Comparison of ENCODE assay signal across 17 cellular contexts in the genomic region with DNA sequence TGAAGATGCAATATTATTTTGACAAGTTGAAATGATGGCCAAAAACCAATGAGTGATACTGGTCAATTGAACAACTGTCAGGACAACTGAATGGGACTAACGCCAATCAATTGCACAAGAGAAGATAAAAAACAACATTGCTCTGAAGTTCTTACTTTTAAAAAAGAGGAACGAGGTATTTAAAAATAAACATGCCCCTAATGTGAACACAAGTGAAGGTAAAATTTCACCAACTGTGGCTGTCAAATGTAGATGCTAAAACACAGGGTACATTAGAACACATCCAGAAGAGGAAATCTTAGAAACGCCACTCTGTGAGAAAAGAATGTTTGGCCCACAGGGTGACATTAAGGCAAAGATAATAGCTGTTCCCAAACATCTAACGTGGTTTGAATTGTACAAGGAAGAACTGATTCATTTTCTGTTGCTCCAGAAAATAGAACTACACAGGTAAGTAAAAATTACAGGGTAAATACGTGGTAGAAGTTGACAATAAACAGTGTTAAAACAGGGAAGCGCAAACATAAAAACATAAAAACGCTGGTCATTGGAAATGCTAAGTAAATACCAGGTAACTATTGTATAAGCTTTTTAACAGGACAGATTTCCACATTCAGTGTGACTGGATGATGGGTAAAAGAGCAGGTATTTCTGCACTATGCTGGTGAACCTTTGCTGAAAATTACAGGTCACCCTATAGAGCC. TPM values are rescaled to one million over a fixed set of nuclear protein-coding genes. Genes with fewer than 3 reads are reported as not detected.
DNase-seq lines count a peak whose midpoint lies in the region; ATAC-seq and TF ChIP-seq lines count a peak whose summit lies in the region.
"Had no signal": no experiment of that assay in that cellular context is flagged by ENCODE, and none has a peak within 500 bp of the region (broad histone marks: within the 10 kb centered on the region; RNA-seq: fewer than 3 reads in every experiment).

No MANE protein-coding gene starts in this region.

- TF ChIP-seq CTCF in adrenal gland (IDR thresholded peaks at IDR 0.05) (no peak), lower lobe of right lung (IDR thresholded peaks at IDR 0.05) (no peak)

- DNase-seq in DMS153 (lab: John Stamatoyannopoulos, UW) (peak; percentile 55), DMS153 treated with DMSO at 0.1 percent for 48 hours (lab: John Stamatoyannopoulos, UW; ENCODE audit: unreplicated experiment) (no peak), NOMO-1 treated with DMSO at 0.1 percent for 48 hours (lab: John Stamatoyannopoulos, UW; ENCODE audit: unreplicated experiment) (peak; percentile 28), NOMO-1 treated with dmso at 0.1 percent for 144 hours (lab: John Stamatoyannopoulos, UW; ENCODE audit: unreplicated experiment) (no peak), adrenal gland (no peak), lower lobe of right lung (no peak)
- DNase-seq: AML-193; Caco-2; CD4-positive, alpha-beta T cell; GM23248; IMR-90 had no signal

- ATAC-seq in lower lobe of right lung (no peak), HG02970 (IDR thresholded peaks at IDR 0.05; ENCODE audit: low FRiP score, unreplicated experiment) (no peak)
- ATAC-seq: A549 had no signal

- intact Hi-C loops in adrenal gland (cut with DNase I) (no loop called here), lower lobe of right lung (cut with DNase I) (no loop called here)

- H3K27ac ChIP-seq in adrenal gland, result peak overlapping the region in 3 of 5 donors; percentile 35 to 60 (median 37)
- no peak overlapping the region for H3K27ac ChIP-seq in lower lobe of right lung
- H3K27ac ChIP-seq: 22Rv1, A549, C4-2B, GM23248, HL-60 had no signal

- 58 to 66% (median 64%) methylated on average over 7 of the region's 7 CpGs for WGBS in adrenal gland, 4 donors

- H3K27me3 ChIP-seq in adrenal gland (no peaks in the 10 kb centered on the region), lower lobe of right lung (ENCODE audit: low read depth) (no peaks in the 10 kb centered on the region)

- H3K4me1 ChIP-seq in adrenal gland (replicated peaks in 1 of 2) (peaks cover 9 to 14% of the 10 kb centered on the region in 2 donors), lower lobe of right lung (no peaks in the 10 kb centered on the region)
- H3K4me1 ChIP-seq: Caco-2, HAP-1 had no signal

- TF ChIP-seq POLR2A in adrenal gland (IDR thresholded peaks at IDR 0.05), result no peak

- H3K4me3 ChIP-seq in adrenal gland, result no peak overlapping the region
- no peak overlapping the region for H3K4me3 ChIP-seq in lower lobe of right lung
- H3K4me3 ChIP-seq: A549, GM23248, HAP-1 had no signal

- H3K9me3 ChIP-seq in adrenal gland (replicated peaks in 1 of 3) (no peaks in the 10 kb centered on the region), lower lobe of right lung (no peaks in the 10 kb centered on the region)
- H3K9me3 ChIP-seq: Caco-2, HAP-1 had no signal

- H3K36me3 ChIP-seq in adrenal gland (replicated peaks in 1 of 2) (peaks cover 0 to 35% of the 10 kb centered on the region in 2 donors), lower lobe of right lung (no peaks in the 10 kb centered on the region)

RNA-seq across cellular contexts. Expression of gene LONRF2, which starts 20.3 kb away (rescaled TPM):
- total RNA-seq in adrenal gland (100 to 1,000 TPM in 1 of 8 donors, 10 to 100 TPM in 7; 30.5 to 110 (median 61.9) TPM), lower lobe of right lung (2.1 TPM)
- polyA plus RNA-seq in adrenal gland, result 10 to 100 TPM in 1 of 3 donors, 1 to 10 TPM in 2; 8.1 to 32.5 (median 8.4) TPM
- total RNA-seq: Caco-2 had no signal
- polyA plus RNA-seq: GM23248 had no signal

Comparison
In these comparisons a context has a peak if more than half of its experiments do, and no peak if none do; other contexts are left out.
1. DNase-seq: peak in DMS153 (single experiment) and NOMO-1 treated with DMSO at 0.1 percent for 48 hours (single experiment); none in DMS153 treated with DMSO at 0.1 percent for 48 hours (single experiment), NOMO-1 treated with dmso at 0.1 percent for 144 hours (single experiment), adrenal gland (0 of 7) and lower lobe of right lung (single experiment).
2. RNA of gene LONRF2, which starts 20.3 kb away (total RNA-seq): 30.5 to 110 TPM in adrenal gland; 2.1 TPM in lower lobe of right lung (single experiment); every median in the first group is over 10 times any median in the second.